9 cellular contexts compared by ENCODE assay signal in the genomic region with DNA sequence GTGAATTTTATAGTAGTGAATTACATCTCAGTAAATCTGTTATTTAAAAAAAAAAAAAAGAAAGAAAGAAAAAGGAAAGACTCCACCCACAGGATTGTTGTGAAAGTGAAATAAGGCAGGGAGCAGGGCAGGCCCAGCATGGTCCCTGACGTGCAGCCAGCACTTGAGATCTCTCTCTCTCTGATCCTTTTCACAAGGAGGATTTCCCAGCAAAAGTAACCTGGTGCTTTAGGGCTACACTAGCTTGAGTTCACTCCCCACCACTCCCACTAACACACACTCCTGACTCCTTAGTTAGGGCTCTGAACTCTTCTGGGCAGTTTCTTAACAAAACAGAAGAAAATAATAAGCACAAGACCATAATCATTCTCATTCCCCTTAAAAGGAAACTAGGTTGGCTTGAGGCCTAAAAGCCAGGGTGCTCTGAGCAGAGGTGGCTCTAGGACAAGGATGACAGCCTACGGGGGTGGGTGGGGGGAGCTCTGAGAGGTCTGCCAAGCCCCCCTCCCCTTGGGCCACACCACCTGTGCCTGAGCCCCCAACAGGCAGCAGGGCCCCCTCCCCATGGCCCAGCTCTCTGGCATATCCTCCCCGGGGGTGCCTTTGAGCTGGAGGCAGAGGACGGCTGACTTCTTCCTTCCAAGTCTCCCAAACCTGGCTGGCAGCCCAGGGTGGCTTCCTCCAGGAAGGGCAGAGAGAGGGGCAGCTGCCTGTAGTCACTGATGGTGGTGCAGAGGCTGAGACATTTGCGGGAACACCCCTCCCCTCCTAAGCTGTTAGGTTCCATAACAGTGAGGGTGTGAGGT. TPM values are rescaled to one million over a fixed set of nuclear protein-coding genes. Genes with fewer than 3 reads are reported as not detected.
A peak's percentile ranks its signal among the peaks of the same experiment; 100 is the strongest.
DNase-seq lines count a peak whose midpoint lies in the region; ATAC-seq and TF ChIP-seq lines count a peak whose summit lies in the region.
"Had no signal": no experiment of that assay in that cellular context is flagged by ENCODE, and none has a peak within 500 bp of the region (broad histone marks: within the 10 kb centered on the region; RNA-seq: fewer than 3 reads in every experiment).

No MANE protein-coding gene starts in this region.

- WGBS in heart left ventricle, 4 donors, result 7 to 18% (median 14%) methylated on average over 5 of the region's 5 CpGs
- 17 to 29% (median 20%) methylated on average over 3 to 5 of the region's 5 CpGs for whole genome bisulfite sequencing in spleen, 5 donors

- H3K4me1 ChIP-seq in heart left ventricle, result peaks cover 0 to 15% (median 11%) of the 10 kb centered on the region in 12 donors
- peaks cover 0 to 19% (median 6%) of the 10 kb centered on the region in 6 donors for H3K4me1 ChIP-seq in spleen

- ATAC-seq in GM18502 (IDR thresholded peaks at IDR 0.05; ENCODE audit: poor library complexity, unreplicated experiment) (peak; percentile 47), heart left ventricle (peak; percentile 48 to 70 (median 60)), HG03342 (IDR thresholded peaks at IDR 0.05; ENCODE audit: unreplicated experiment) (no peak), HG03439 (IDR thresholded peaks at IDR 0.05; ENCODE audit: unreplicated experiment) (no peak)

- H3K36me3 ChIP-seq in heart left ventricle (no peaks in the 10 kb centered on the region), spleen (no peaks in the 10 kb centered on the region)

- TF ChIP-seq CTCF in heart left ventricle (IDR thresholded peaks at IDR 0.05) (peak in 1 of 12 donors; percentile 5), spleen (IDR thresholded peaks at IDR 0.05 in 8 of 11, conservative IDR thresholded peaks at IDR 0.05 in 3 of 11) (no peak)

- H3K4me3 ChIP-seq in heart left ventricle (no peak overlapping the region), spleen (no peak overlapping the region)

- peak overlapping the region in 11 of 12 donors; percentile 14 to 73 (median 46) for H3K27ac ChIP-seq in heart left ventricle
- peak overlapping the region; percentile 27 to 79 (median 63) for H3K27ac ChIP-seq in spleen

- no peaks in the 10 kb centered on the region for H3K27me3 ChIP-seq in heart left ventricle
- no peaks in the 10 kb centered on the region for H3K27me3 ChIP-seq in spleen (replicated peaks in 1 of 7)

- DNase-seq in RPMI7951 (ENCODE audit: low read depth) (peak; percentile 50), heart left ventricle (peak; percentile 30 to 69 (median 51)), spleen (no peak), COR-L47 (lab: John Stamatoyannopoulos, UW) (no peak), NOMO-1 (lab: John Stamatoyannopoulos, UW; ENCODE audit: unreplicated experiment in 2 of 2) (no peak)
- DNase-seq: activated CD4-positive, alpha-beta T cell treated with anti-CD3 and anti-CD28 coated beads for 48 hours had no signal

- H3K9me3 ChIP-seq in heart left ventricle (no peaks in the 10 kb centered on the region), spleen (no peaks in the 10 kb centered on the region)

- intact Hi-C loops in heart left ventricle (cut with DNase I), result no loop called here
- intact Hi-C loops in spleen (cut with DNase I; ENCODE audit: low total_unique reads), result no loop called here

- TF ChIP-seq POLR2A in heart left ventricle (IDR thresholded peaks at IDR 0.05), result no peak
- TF ChIP-seq POLR2A in spleen (IDR thresholded peaks at IDR 0.05), result no peak

RNA-seq across cellular contexts. Expression of gene TMEM40, which starts 0.8 kb away (rescaled TPM):
- total RNA-seq in RPMI7951 (2014; rRNA removed; shearing (Covaris generic)), result not detected in 2 replicates
- total RNA-seq in heart left ventricle, result 1 to 10 TPM in 7 of 9 donors, under 1 TPM in 1, not detected in 1; 0.95 to 4.2 (median 2.9) TPM
- polyA plus RNA-seq in heart left ventricle, result 10 to 100 TPM in 1 of 2 donors, under 1 TPM in 1; 0.82 to 10.5 TPM
- 1 to 10 TPM in 5 of 7 donors, under 1 TPM in 2; 0.56 to 3.8 (median 2.4) TPM for total RNA-seq in spleen
- polyA plus RNA-seq in spleen, result 1 to 10 TPM in 1 of 3 donors, under 1 TPM in 2; 0.29 to 1.6 (median 0.59) TPM

RNA-seq across cellular contexts. Expression of gene CAND2, which starts 38.3 kb away (rescaled TPM):
- total RNA-seq in RPMI7951 (2014; rRNA removed; shearing (Covaris generic)), result under 0.01 and 0.29 TPM in 2 replicates
- total RNA-seq in heart left ventricle, result 10 to 100 TPM; 44.6 to 87.5 (median 68.6) TPM
- polyA plus RNA-seq in heart left ventricle, result 10 to 100 TPM; 11.7 to 36.2 TPM
- total RNA-seq in spleen, result 10 to 100 TPM in 1 of 7 donors, 1 to 10 TPM in 6; 4.0 to 12.2 (median 8.0) TPM
- polyA plus RNA-seq in spleen, result 1 to 10 TPM in 1 of 3 donors, under 1 TPM in 2; 0.78 to 2.6 (median 0.88) TPM

Comparison
In these comparisons a context has a peak if more than half of its experiments do, and no peak if none do; other contexts are left out.
1. ATAC-seq: peak in GM18502 (single experiment) and heart left ventricle (4 of 4); none in HG03342 (single experiment) and HG03439 (single experiment).
2. DNase-seq: peak in RPMI7951 (single experiment) and heart left ventricle (5 of 5); none in spleen (single experiment), COR-L47 (single experiment) and NOMO-1 (0 of 2).